Comparison of ENCODE assay signal across 20 cellular contexts in the genomic region with DNA sequence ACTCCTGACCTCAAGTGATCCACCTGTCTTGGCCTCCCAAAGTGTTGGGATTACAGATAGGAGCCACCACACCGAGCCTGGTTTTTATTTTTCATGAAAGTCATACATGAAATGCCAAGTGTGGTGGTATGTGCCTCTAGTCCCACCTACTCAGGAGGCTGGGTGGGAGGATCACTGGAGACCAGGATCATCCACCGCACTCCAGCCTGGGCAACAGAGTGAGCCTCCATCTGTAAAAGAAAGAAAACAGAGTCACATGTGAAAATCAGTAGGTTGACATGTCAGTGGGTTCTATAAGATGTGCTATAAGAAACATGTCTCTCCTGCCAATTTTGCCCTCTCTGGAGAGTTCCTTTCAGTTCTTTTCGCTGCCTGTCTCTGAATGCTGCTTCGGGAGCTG. TPM values are rescaled to one million over a fixed set of nuclear protein-coding genes. Genes with fewer than 3 reads are reported as not detected.
DNase-seq lines count a peak whose midpoint lies in the region; ATAC-seq and TF ChIP-seq lines count a peak whose summit lies in the region.
"Had no signal": no experiment of that assay in that cellular context is flagged by ENCODE, and none has a peak within 500 bp of the region (broad histone marks: within the 10 kb centered on the region; RNA-seq: fewer than 3 reads in every experiment).

No MANE protein-coding gene starts in this region.

- H3K4me1 ChIP-seq in mammary epithelial cell (ENCODE audit: insufficient read depth, low read length) (peaks cover 14% of the 10 kb centered on the region), hepatocyte (ENCODE audit: insufficient read depth) (peaks cover 6% of the 10 kb centered on the region), upper lobe of right lung (peaks cover 6% of the 10 kb centered on the region)

- no peaks in the 10 kb centered on the region for H3K79me2 ChIP-seq in mammary epithelial cell (ENCODE audit: insufficient read depth, low read length)
- H3K79me2 ChIP-seq in hepatocyte, result no peaks in the 10 kb centered on the region

- TF ChIP-seq CTCF in MCF 10A (IDR thresholded peaks at IDR 0.05; ENCODE audit: unreplicated experiment), result no peak
- TF ChIP-seq CTCF in mammary epithelial cell (conservative IDR thresholded peaks at IDR 0.05 in 1 of 2, IDR thresholded peaks at IDR 0.05 in 1 of 2; ENCODE audit: extremely low read depth in 1 of 2, insufficient read depth in 1 of 2, low read depth in 1 of 2, low read length in 2 of 2), result no peak
- no peak for TF ChIP-seq CTCF in hepatocyte (IDR thresholded peaks at IDR 0.05; ENCODE audit: poor library complexity)
- no peak for TF ChIP-seq CTCF in upper lobe of right lung (IDR thresholded peaks at IDR 0.05)

- peaks cover 19% of the 10 kb centered on the region for H3K4me1 Mint-ChIP-seq in MCF 10A (ENCODE audit: insufficient read depth, unreplicated experiment)

- H3K9ac ChIP-seq in mammary epithelial cell (ENCODE audit: insufficient read depth, low read length), result no peak overlapping the region
- H3K9ac ChIP-seq: BLaER1 had no signal

- ATAC-seq in upper lobe of right lung (no peak), GM21723 (IDR thresholded peaks at IDR 0.05; ENCODE audit: unreplicated experiment) (no peak), HG03196 (IDR thresholded peaks at IDR 0.05; ENCODE audit: unreplicated experiment) (no peak)
- ATAC-seq: GM12878 had no signal

- POLR2A ChIA-PET in MCF 10A (lab: Yijun Ruan, JAX), result interaction anchor here (0.7 to 1.2 kb wide), 5 partner anchors 12 to 213 kb away, joined by 3 to 5 read pairs (median 3); no protein-coding TSS in a partner anchor

- dilution Hi-C loops in mammary epithelial cell (cut with HindIII; ENCODE audit: low sequenced_read_pairs), result no loop called here

- DNase-seq in MCF 10A (ENCODE audit: unreplicated experiment) (no peak), mammary epithelial cell (no peak), hepatocyte (ENCODE audit: low spot score) (no peak), upper lobe of right lung (peak; percentile 7)
- no peak for DNase-seq in activated T-cell treated with anti-CD3 and anti-CD28 coated beads, Interleukin-2, amount 50 U/mL, for 48 hours
- DNase-seq: 8988T; CD8-positive, alpha-beta memory T cell; DND-41; KBM-7; NCI-H1436; NCI-H2029 treated with DMSO at 0.1 percent for 48 hours; NCI-H2171 treated with DMSO at 0.1 percent for 48 hours; NCI-H510A; NCI-H774; SHP77 treated with DMSO at 0.1 percent for 48 hours had no signal

- in situ Hi-C loops in mammary epithelial cell (cut with MboI; ENCODE audit: low sequenced_read_pairs in 2 of 2), result no loop called here

- BruUV-seq in MCF 10A (replicated peaks; lab: Mats Ljungman, UMichigan) (no TSS peak), mammary epithelial cell (replicated peaks; lab: Mats Ljungman, UMichigan) (no TSS peak)

- H3K27me3 ChIP-seq in mammary epithelial cell (ENCODE audit: insufficient read depth, low read length) (no peaks in the 10 kb centered on the region), hepatocyte (no peaks in the 10 kb centered on the region), upper lobe of right lung (no peaks in the 10 kb centered on the region)
- H3K27me3 ChIP-seq: BLaER1 had no signal

- no peaks in the 10 kb centered on the region for H3K9me3 Mint-ChIP-seq in MCF 10A (ENCODE audit: unreplicated experiment)

- H3K27ac ChIP-seq in mammary epithelial cell (ENCODE audit: insufficient read depth, low read depth, low read length), result no peak overlapping the region
- H3K27ac ChIP-seq in angular gyrus (ENCODE audit: low read depth, low read length), result peak overlapping the region; percentile 64
- peak overlapping the region; percentile 76 for H3K27ac ChIP-seq in hepatocyte
- H3K27ac ChIP-seq in upper lobe of right lung, result no peak overlapping the region
- H3K27ac ChIP-seq: BLaER1 had no signal

- no peaks in the 10 kb centered on the region for H4K20me1 ChIP-seq in mammary epithelial cell (ENCODE audit: insufficient read depth, low read length)
- H4K20me1 ChIP-seq in hepatocyte (ENCODE audit: insufficient read depth, poor library complexity, severe bottlenecking), result no peaks in the 10 kb centered on the region
- H4K20me1 ChIP-seq: BLaER1 had no signal

- H3K4me3 ChIP-seq in mammary epithelial cell (replicated peaks in 1 of 3; ENCODE audit: insufficient read depth in 1 of 3, low read depth in 2 of 3, low read length in 3 of 3) (no peak overlapping the region), hepatocyte (no peak overlapping the region), upper lobe of right lung (no peak overlapping the region)
- H3K4me3 ChIP-seq: BLaER1, GM12878 had no signal

- no peaks in the 10 kb centered on the region for H3K9me2 ChIP-seq in hepatocyte (replicated peaks; ENCODE audit: insufficient read depth)

- no peak overlapping the region for H3K4me2 ChIP-seq in mammary epithelial cell (ENCODE audit: insufficient read depth, low read depth, low read length)
- H3K4me2 ChIP-seq in hepatocyte, result no peak overlapping the region
- H3K4me2 ChIP-seq: BLaER1 had no signal

- no peaks in the 10 kb centered on the region for H3K27me3 Mint-ChIP-seq in MCF 10A (ENCODE audit: insufficient read depth, unreplicated experiment)
- H3K27me3 Mint-ChIP-seq: CD8-positive, alpha-beta memory T cell had no signal

- peak overlapping the region; percentile 59 for H3K27ac Mint-ChIP-seq in MCF 10A (ENCODE audit: low read depth, unreplicated experiment)
- H3K27ac Mint-ChIP-seq: CD8-positive, alpha-beta memory T cell had no signal

- CTCF ChIA-PET in MCF 10A (lab: Yijun Ruan, JAX), result interaction anchor here (0.5 to 1.4 kb wide), 3 partner anchors 35 to 340 kb away, joined by 3 to 5 read pairs (median 3); no protein-coding TSS in a partner anchor
- CTCF ChIA-PET in mammary epithelial cell (lab: Charles Lee; ENCODE audit: low non-redundant PET), result interaction anchor here (0.7 kb wide), 1 partner anchor 12 kb away, joined by 4 read pairs; no protein-coding TSS in a partner anchor

- H3K9me3 ChIP-seq in mammary epithelial cell (replicated peaks; ENCODE audit: insufficient read depth, low read length) (no peaks in the 10 kb centered on the region), hepatocyte (ENCODE audit: low read depth) (no peaks in the 10 kb centered on the region), upper lobe of right lung (no peaks in the 10 kb centered on the region)

- intact Hi-C loops in MCF 10A (cut with micrococcal nuclease), result no loop called here
- intact Hi-C loops in mammary epithelial cell (cut with micrococcal nuclease), result no loop called here
- intact Hi-C loops in upper lobe of right lung (cut with DNase I), result no loop called here

- H2AFZ ChIP-seq in mammary epithelial cell (ENCODE audit: low read depth, low read length) (no peak overlapping the region), hepatocyte (no peak overlapping the region)

- H3K36me3 ChIP-seq in mammary epithelial cell (ENCODE audit: insufficient read depth, low read length), result peaks cover 2% of the 10 kb centered on the region
- H3K36me3 ChIP-seq in hepatocyte (replicated peaks; ENCODE audit: insufficient read depth, low read depth), result no peaks in the 10 kb centered on the region
- no peaks in the 10 kb centered on the region for H3K36me3 ChIP-seq in upper lobe of right lung

- WGBS in mammary epithelial cell (ENCODE audit: low coverage, missing lambda C conversion rate), result 100% methylated on average over 3 of the region's 4 CpGs
- WGBS in hepatocyte (ENCODE audit: low lambda C conversion rate, missing lambda C conversion rate), result 92% methylated on average over 4 of the region's 4 CpGs

- H3K4me3 Mint-ChIP-seq in MCF 10A (ENCODE audit: unreplicated experiment), result no peak overlapping the region
- H3K4me3 Mint-ChIP-seq: CD8-positive, alpha-beta memory T cell had no signal

- H3K36me3 Mint-ChIP-seq in MCF 10A (ENCODE audit: insufficient read depth, unreplicated experiment), result peaks cover 4% of the 10 kb centered on the region

RNA-seq across cellular contexts. Expression of a gene that starts 28.2 kb away (rescaled TPM):
- total RNA-seq in MCF 10A (2022) (8.4 and 10.2 TPM in 2 replicates), mammary epithelial cell (10 to 100 TPM; 11.8 to 24.0 TPM), hepatocyte (43.8 and 46.5 TPM in 2 replicates), upper lobe of right lung (22.4 TPM)
- polyA plus RNA-seq in mammary epithelial cell (8.8 TPM), hepatocyte (88.1 and 90.7 TPM in 2 replicates)
- 8.6 TPM for polyA minus RNA-seq in mammary epithelial cell

Comparison
In these comparisons a context has a peak if more than half of its experiments do, and no peak if none do; other contexts are left out.
1. H3K27ac ChIP-seq: peak in angular gyrus (single experiment) and hepatocyte (single experiment); none in mammary epithelial cell (single experiment) and upper lobe of right lung (single experiment).